ENCODE assay signal across 1 cellular context in genomic region chr18:79690071-79690470, GRCh38.
TF ChIP-seq lines count a peak whose summit lies in the region.

No MANE protein-coding gene starts in this region.

TF ChIP-seq in GM12878, 131 proteins besides CTCF, POLR2A, EP300 and RAD21 (continued from another document):
- TF ChIP-seq EED (IDR thresholded peaks at IDR 0.05; ENCODE audit: low read depth) (no peak), SUPT20H (IDR thresholded peaks at IDR 0.05; ENCODE audit: borderline replicate concordance, control insufficient read depth, low read depth, low read length) (no peak), ELK1 (IDR thresholded peaks at IDR 0.05; ENCODE audit: low read depth, low read length) (no peak), KLF5 (IDR thresholded peaks at IDR 0.05; ENCODE audit: partially characterized antibody) (no peak), SMARCA5 (IDR thresholded peaks at IDR 0.05) (no peak), PKNOX1 (IDR thresholded peaks at IDR 0.05) (no peak), ZNF592 (IDR thresholded peaks at IDR 0.05) (no peak), ZBTB33 (IDR thresholded peaks at IDR 0.05) (no peak), MTA3 (IDR thresholded peaks at IDR 0.05; ENCODE audit: borderline replicate concordance, low read length) (no peak), ATF7 (IDR thresholded peaks at IDR 0.05; ENCODE audit: low read depth) (no peak), CEBPZ (IDR thresholded peaks at IDR 0.05; ENCODE audit: low read depth, low read length) (no peak), ZNF384 (IDR thresholded peaks at IDR 0.05; ENCODE audit: borderline replicate concordance, low read depth, low read length) (no peak), PAX8 (IDR thresholded peaks at IDR 0.05) (no peak), KAT2A (conservative IDR thresholded peaks at IDR 0.05; ENCODE audit: control insufficient read depth, low read depth, low read length) (no peak), BMI1 (IDR thresholded peaks at IDR 0.05; ENCODE audit: borderline replicate concordance) (no peak)
